25 cellular contexts compared by ENCODE assay signal in genomic region chr5:1465117-1465516, GRCh38. TPM values are rescaled to one million over a fixed set of nuclear protein-coding genes. Genes with fewer than 3 reads are reported as not detected.
A peak's percentile ranks its signal among the peaks of the same experiment; 100 is the strongest.
DNase-seq lines count a peak whose midpoint lies in the region; TF ChIP-seq lines count a peak whose summit lies in the region.
"Had no signal": no experiment of that assay in that cellular context is flagged by ENCODE, and none has a peak within 500 bp of the region (broad histone marks: within the 10 kb centered on the region; RNA-seq: fewer than 3 reads in every experiment).

No MANE protein-coding gene starts in this region.

- CTCF ChIA-PET in HEK293T (lab: Yijun Ruan, JAX): no interaction called here

- no peak overlapping the region for H3K18ac ChIP-seq in trophoblast cell (ENCODE audit: low read length)

- H4K12ac ChIP-seq in trophoblast cell (ENCODE audit: low read depth, low read length): no peak overlapping the region

- no peak overlapping the region for H3K14ac ChIP-seq in trophoblast cell (ENCODE audit: low read length)

- no peaks in the 10 kb centered on the region for H3K27me3 Mint-ChIP-seq in IgD-negative memory B cell
- H3K27me3 Mint-ChIP-seq in glutamatergic neuron (ENCODE audit: unreplicated experiment): peaks cover 17% of the 10 kb centered on the region
- H3K27me3 Mint-ChIP-seq: CD4-positive, alpha-beta memory T cell had no signal

- DNase-seq in HEK293T (ENCODE audit: extremely low spot score) (no peak), glutamatergic neuron (no peak), trophoblast cell (no peak), SKM-1 (lab: John Stamatoyannopoulos, UW; ENCODE audit: unreplicated experiment) (no peak), DMS53 (lab: John Stamatoyannopoulos, UW) (no peak)
- no peak for DNase-seq in activated CD4-positive, alpha-beta T cell treated with anti-CD3 and anti-CD28 coated beads, Interleukin-2, amount 50 U/mL, for 48 hours
- DNase-seq: AML-193; CD4-positive, alpha-beta memory T cell; COR-L47; HCEC 1CT; KBM-7; MV-4-11; NCI-H1105; NCI-H146; NCI-H2029; NCI-H526 treated with DMSO at 0.1 percent for 48 hours; RPMI8226; SHP77 treated with DMSO at 0.1 percent for 48 hours had no signal

- H3K27ac Mint-ChIP-seq in IgD-negative memory B cell (peak overlapping the region; percentile 35 to 88 (median 87)), glutamatergic neuron (ENCODE audit: unreplicated experiment) (peak overlapping the region; percentile 81)

- H3K4me3 ChIP-seq in trophoblast cell (ENCODE audit: low read depth, low read length): peak overlapping the region; percentile 6
- H3K4me3 ChIP-seq: A549; BLaER1 treated with 17β-estradiol and CSF1 and Interleukin-3, amounts not matched to agents 10 nM and 100 nM; GM23338 had no signal

- H2BK5ac ChIP-seq in trophoblast cell (ENCODE audit: low read depth, low read length, poor library complexity): no peak overlapping the region

- TF ChIP-seq CTCF in glutamatergic neuron (IDR thresholded peaks at IDR 0.05; ENCODE audit: partially characterized antibody, unreplicated experiment): no peak

- no peaks in the 10 kb centered on the region for H3K79me2 ChIP-seq in trophoblast cell (ENCODE audit: control insufficient read depth, insufficient read depth, low read length, poor library complexity)

- no peak overlapping the region for H4K91ac ChIP-seq in trophoblast cell (ENCODE audit: low read depth, low read length)

- POLR2A ChIA-PET in HEK293T (lab: Yijun Ruan, JAX): no interaction called here

- H3K4ac ChIP-seq in trophoblast cell (ENCODE audit: low read depth, low read length): no peak overlapping the region

- no peak overlapping the region for H2AK5ac ChIP-seq in trophoblast cell (ENCODE audit: low read length)

- H3K27ac ChIP-seq in trophoblast cell (ENCODE audit: low read depth, low read length): no peak overlapping the region
- H3K27ac ChIP-seq: A549; BLaER1 treated with 17β-estradiol and CSF1 and Interleukin-3, amounts not matched to agents 10 nM and 100 nM had no signal

- no peak overlapping the region for H2BK120ac ChIP-seq in trophoblast cell (ENCODE audit: insufficient read depth, low read length, poor library complexity)

- no peaks in the 10 kb centered on the region for H3K27me3 ChIP-seq in trophoblast cell (ENCODE audit: insufficient read depth, low read length)
- H3K27me3 ChIP-seq: BLaER1 treated with 17β-estradiol and CSF1 and Interleukin-3, amounts not matched to agents 10 nM and 100 nM had no signal

- no peak overlapping the region for H3K4me2 ChIP-seq in trophoblast cell (ENCODE audit: low read length)
- H3K4me2 ChIP-seq: A549; BLaER1 treated with 17β-estradiol and CSF1 and Interleukin-3, amounts not matched to agents 10 nM and 100 nM; GM23338 had no signal

- no CpG with 5 or more reads among the region's 22 CpGs for WGBS in trophoblast cell (ENCODE audit: extremely low coverage, insufficient coverage, insufficient read length)

- H3K36me3 Mint-ChIP-seq in IgD-negative memory B cell: peaks cover 10% of the 10 kb centered on the region
- peaks cover 20% of the 10 kb centered on the region for H3K36me3 Mint-ChIP-seq in glutamatergic neuron (ENCODE audit: unreplicated experiment)

- peaks cover 16% of the 10 kb centered on the region for H3K9me3 ChIP-seq in trophoblast cell (ENCODE audit: insufficient read depth, low read depth, low read length)
- H3K9me3 ChIP-seq: A549 had no signal

- H3K4me1 Mint-ChIP-seq in IgD-negative memory B cell (no peaks in the 10 kb centered on the region), glutamatergic neuron (ENCODE audit: low read depth, unreplicated experiment) (peaks cover 5% of the 10 kb centered on the region)
- H3K4me1 Mint-ChIP-seq: CD4-positive, alpha-beta memory T cell; GM23338 had no signal

- H3K9me3 Mint-ChIP-seq in IgD-negative memory B cell (peaks cover 0 to 2% (median 0%) of the 10 kb centered on the region in 3 donors), glutamatergic neuron (ENCODE audit: unreplicated experiment) (peaks cover 26% of the 10 kb centered on the region)

- no peak overlapping the region for H3K4me3 Mint-ChIP-seq in IgD-negative memory B cell
- H3K4me3 Mint-ChIP-seq in glutamatergic neuron (ENCODE audit: unreplicated experiment): no peak overlapping the region
- H3K4me3 Mint-ChIP-seq: CD4-positive, alpha-beta memory T cell; GM23338 had no signal

- no peak overlapping the region for H2BK12ac ChIP-seq in trophoblast cell (ENCODE audit: low read length)

- no peak overlapping the region for H3K9ac ChIP-seq in trophoblast cell (ENCODE audit: low read length)
- H3K9ac ChIP-seq: BLaER1 treated with 17β-estradiol and CSF1 and Interleukin-3, amounts not matched to agents 10 nM and 100 nM had no signal

- no peak overlapping the region for H2AFZ ChIP-seq in trophoblast cell (ENCODE audit: insufficient read depth, low read length, poor library complexity)
- H2AFZ ChIP-seq: GM23338 had no signal

- H4K8ac ChIP-seq in trophoblast cell (ENCODE audit: low read depth, low read length): no peak overlapping the region

- H3K23ac ChIP-seq in trophoblast cell (ENCODE audit: low read length): no peak overlapping the region

- H3K4me1 ChIP-seq in trophoblast cell (ENCODE audit: control insufficient read depth in 1 of 2, insufficient read depth in 2 of 2, low read length in 2 of 2): no peaks in the 10 kb centered on the region

- peaks cover 85 to 90% of the 10 kb centered on the region in 2 experiments for H3K36me3 ChIP-seq in trophoblast cell (ENCODE audit: control insufficient read depth in 1 of 2, insufficient read depth in 2 of 2, low read length in 2 of 2)

- H3K79me1 ChIP-seq in trophoblast cell (ENCODE audit: low read length): no peaks in the 10 kb centered on the region

TF ChIP-seq in HEK293T, 16 proteins besides CTCF, POLR2A, EP300 and RAD21:
- TF ChIP-seq FOXA1 (IDR thresholded peaks at IDR 0.05) (no peak), TARDBP (IDR thresholded peaks at IDR 0.05) (peak; percentile 62; the same call in 1 of the 2 replicates)

RNA-seq across cellular contexts. Expression of gene SLC6A3, which starts 19.9 kb away (rescaled TPM):
- polyA plus RNA-seq in IgD-negative memory B cell: not detected
- 22.4 TPM for total RNA-seq in glutamatergic neuron (ENCODE audit: unreplicated experiment)
- polyA plus RNA-seq in trophoblast cell (2013): 0.11 TPM in 2 replicates
- total RNA-seq: CD4-positive, alpha-beta memory T cell; LHCN-M2; MCF 10A; NCI-H460 had no signal
- polyA plus RNA-seq: CD4-positive, alpha-beta memory T cell had no signal

RNA-seq across cellular contexts. Expression of gene LPCAT1, which starts 58.6 kb away (rescaled TPM):
- polyA plus RNA-seq in IgD-negative memory B cell: 76.4 TPM
- total RNA-seq in glutamatergic neuron (ENCODE audit: unreplicated experiment): 113 TPM
- 199 and 206 TPM in 2 replicates for polyA plus RNA-seq in trophoblast cell (2013)
